In genomic region chr2:61367177-61367576, GRCh38 we compare ENCODE assay signal across 2 cellular contexts.
TF ChIP-seq lines count a peak whose summit lies in the region.

No MANE protein-coding gene starts in this region.

TF ChIP-seq in A549, 52 proteins besides CTCF, POLR2A, EP300 and RAD21 (continued from another document):
- TF ChIP-seq REST (IDR thresholded peaks at IDR 0.05) (no peak), PHF8 (IDR thresholded peaks at IDR 0.05; ENCODE audit: borderline replicate concordance, low read depth) (no peak), ZSCAN20 (CRISPR knock-in tag; IDR thresholded peaks at IDR 0.05) (no peak), KDM1A (IDR thresholded peaks at IDR 0.05; ENCODE audit: low read depth) (no peak), FOSL2 (IDR thresholded peaks at IDR 0.05) (no peak), FOSL2 (CRISPR knock-in tag; IDR thresholded peaks at IDR 0.05) (no peak), CBX2 (IDR thresholded peaks at IDR 0.05; ENCODE audit: borderline replicate concordance, low read depth) (no peak), NFE2L2 (conservative IDR thresholded peaks at IDR 0.05; ENCODE audit: low read length) (no peak), NPAS2 (CRISPR knock-in tag; IDR thresholded peaks at IDR 0.05; ENCODE audit: borderline replicate concordance) (no peak), ATOH8 (CRISPR knock-in tag; IDR thresholded peaks at IDR 0.05; ENCODE audit: low read depth) (no peak), CHD4 (IDR thresholded peaks at IDR 0.05; ENCODE audit: borderline replicate concordance) (no peak), CEBPB (IDR thresholded peaks at IDR 0.05) (no peak), CBX8 (IDR thresholded peaks at IDR 0.05) (no peak), E2F6 (IDR thresholded peaks at IDR 0.05; ENCODE audit: borderline replicate concordance, low read depth) (no peak), SREBF2 (IDR thresholded peaks at IDR 0.05) (no peak), FOSB (CRISPR knock-in tag; IDR thresholded peaks at IDR 0.05) (no peak)
TF ChIP-seq in A549: peak in this region for 0.

TF ChIP-seq in GM23338, 12 proteins besides CTCF, POLR2A, EP300 and RAD21 (continued from another document):
- no peak for TF ChIP-seq ZNF462 (CRISPR knock-in tag; IDR thresholded peaks at IDR 0.05)
- TF ChIP-seq ETS1 (IDR thresholded peaks at IDR 0.05) = no peak
- TF ChIP-seq EZH2 (IDR thresholded peaks at IDR 0.05; ENCODE audit: low read depth, unreplicated experiment) = no peak
